9 cellular contexts compared by ENCODE assay signal in genomic region chr19:15304140-15304705, GRCh38. TPM values are rescaled to one million over a fixed set of nuclear protein-coding genes. Genes with fewer than 3 reads are reported as not detected.
DNase-seq lines count a peak whose midpoint lies in the region; ATAC-seq lines count a peak whose summit lies in the region.
"Had no signal": no experiment of that assay in that cellular context is flagged by ENCODE, and none has a peak within 500 bp of the region (broad histone marks: within the 10 kb centered on the region; RNA-seq: fewer than 3 reads in every experiment).

No MANE protein-coding gene starts in this region.

- H3K9ac ChIP-seq in stomach smooth muscle (ENCODE audit: low read length in 2 of 2) = peak overlapping the region in 1 of 2 donors; percentile 41

- no peaks in the 10 kb centered on the region for H3K36me3 Mint-ChIP-seq in immature natural killer cell

- H3K9me3 ChIP-seq in stomach smooth muscle (ENCODE audit: control insufficient read depth in 2 of 2, low read length in 2 of 2) = no peaks in the 10 kb centered on the region
- H3K9me3 ChIP-seq: pancreas had no signal

- peak overlapping the region; percentile 15 to 79 (median 62) for H3K27ac Mint-ChIP-seq in immature natural killer cell

- no peaks in the 10 kb centered on the region for H3K9me3 Mint-ChIP-seq in immature natural killer cell

- peak; percentile 47 for DNase-seq in activated T-cell treated with anti-CD3 and anti-CD28 coated beads for 48 hours (ENCODE audit: low read depth)
- no peak for DNase-seq in activated T-cell treated with anti-CD3 and anti-CD28 coated beads for 4 hours
- peak; percentile 60 to 68 for DNase-seq in activated T-cell treated with anti-CD3 and anti-CD28 coated beads, Interleukin-2, amount 50 U/mL, for 48 hours
- DNase-seq in immature natural killer cell = no peak
- no peak for DNase-seq in cortex of kidney (lab: John Stamatoyannopoulos, UW)
- DNase-seq: pancreas had no signal

- H3K27me3 Mint-ChIP-seq in immature natural killer cell (ENCODE audit: low read depth in 3 of 3) = no peaks in the 10 kb centered on the region

- ATAC-seq in HG03354 (IDR thresholded peaks at IDR 0.05; ENCODE audit: poor library complexity, severe bottlenecking, unreplicated experiment) (no peak), GM18867 (IDR thresholded peaks at IDR 0.05; ENCODE audit: unreplicated experiment) (no peak)

- peak overlapping the region; percentile 76 for H3K27ac ChIP-seq in stomach smooth muscle (ENCODE audit: low read length)
- H3K27ac ChIP-seq: pancreas had no signal

- no peaks in the 10 kb centered on the region for H3K27me3 ChIP-seq in stomach smooth muscle (ENCODE audit: control insufficient read depth in 1 of 2, insufficient read depth in 2 of 2, low read length in 2 of 2)
- H3K27me3 ChIP-seq: pancreas had no signal

- H3K4me3 Mint-ChIP-seq in immature natural killer cell = peak overlapping the region; percentile 17 to 71 (median 49)

- H3K36me3 ChIP-seq in stomach smooth muscle (ENCODE audit: control insufficient read depth in 2 of 2, insufficient read depth in 2 of 2, low read length in 2 of 2) = no peaks in the 10 kb centered on the region
- H3K36me3 ChIP-seq: pancreas had no signal

- peaks cover 44% of the 10 kb centered on the region for H3K4me1 ChIP-seq in stomach smooth muscle (ENCODE audit: control insufficient read depth, insufficient read depth, low read length)

- H3K4me1 Mint-ChIP-seq in immature natural killer cell = peaks cover 82 to 87% of the 10 kb centered on the region in 2 donors

- peak overlapping the region; percentile 10 to 61 for H3K4me3 ChIP-seq in stomach smooth muscle (ENCODE audit: low read length in 2 of 2)
- H3K4me3 ChIP-seq: pancreas had no signal

RNA-seq across cellular contexts. Expression of gene BRD4, which starts 28.1 kb away (rescaled TPM):
- polyA plus RNA-seq in immature natural killer cell = 10 to 100 TPM in 1 of 3 donors, 1 to 10 TPM in 2; 4.3 to 16.7 (median 7.0) TPM

Comparison
In these comparisons a context has a peak if more than half of its experiments do, and no peak if none do; other contexts are left out.
1. DNase-seq: peak in activated T-cell treated with anti-CD3 and anti-CD28 coated beads for 48 hours (single experiment) and activated T-cell treated with anti-CD3 and anti-CD28 coated beads, Interleukin-2, amount 50 U/mL, for 48 hours (2 of 2); none in activated T-cell treated with anti-CD3 and anti-CD28 coated beads for 4 hours (single experiment), immature natural killer cell (0 of 3) and cortex of kidney (single experiment).